Comparison of ENCODE assay signal across 8 cellular contexts in the genomic region with DNA sequence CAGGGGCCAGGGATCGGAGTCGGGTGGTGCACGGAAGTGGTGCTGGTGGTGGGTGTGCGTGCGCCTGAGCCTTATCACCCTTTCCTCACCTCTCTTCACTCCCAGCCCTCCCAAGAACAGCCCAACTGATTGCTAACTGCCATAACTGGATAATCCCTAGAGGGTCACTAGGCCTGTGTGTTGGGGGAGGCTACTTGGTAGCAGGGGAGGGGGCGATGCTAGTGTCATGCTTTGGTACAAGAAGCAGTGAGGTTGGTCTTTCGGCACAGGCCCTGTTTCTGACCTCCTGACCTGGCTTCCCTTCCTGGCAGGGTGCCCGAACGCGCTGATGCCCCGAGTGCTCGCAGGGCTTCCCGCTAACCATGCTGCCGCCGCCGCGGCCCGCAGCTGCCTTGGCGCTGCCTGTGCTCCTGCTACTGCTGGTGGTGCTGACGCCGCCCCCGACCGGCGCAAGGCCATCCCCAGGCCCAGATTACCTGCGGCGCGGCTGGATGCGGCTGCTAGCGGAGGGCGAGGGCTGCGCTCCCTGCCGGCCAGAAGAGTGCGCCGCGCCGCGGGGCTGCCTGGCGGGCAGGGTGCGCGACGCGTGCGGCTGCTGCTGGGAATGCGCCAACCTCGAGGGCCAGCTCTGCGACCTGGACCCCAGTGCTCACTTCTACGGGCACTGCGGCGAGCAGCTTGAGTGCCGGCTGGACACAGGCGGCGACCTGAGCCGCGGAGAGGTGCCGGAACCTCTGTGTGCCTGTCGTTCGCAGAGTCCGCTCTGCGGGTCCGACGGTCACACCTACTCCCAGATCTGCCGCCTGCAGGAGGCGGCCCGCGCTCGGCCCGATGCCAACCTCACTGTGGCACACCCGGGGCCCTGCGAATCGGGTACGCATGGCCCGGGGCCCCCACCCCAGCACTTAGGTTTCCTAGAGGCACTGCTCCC. TPM values are rescaled to one million over a fixed set of nuclear protein-coding genes. Genes with fewer than 3 reads are reported as not detected.
DNase-seq lines count a peak whose midpoint lies in the region; ATAC-seq and TF ChIP-seq lines count a peak whose summit lies in the region.

No MANE protein-coding gene starts in this region.

- H3F3A ChIP-seq in neural cell (ENCODE audit: insufficient read depth, low read length, poor library complexity, severe bottlenecking): peaks cover 3% of the 10 kb centered on the region

- ATAC-seq in GM19043 (IDR thresholded peaks at IDR 0.05; ENCODE audit: low read depth, unreplicated experiment) (peak; percentile 32), GM19467 (IDR thresholded peaks at IDR 0.05; ENCODE audit: unreplicated experiment) (no peak)

- TF ChIP-seq EP300 in esophagus muscularis mucosa (IDR thresholded peaks at IDR 0.05) (no peak), neural cell (conservative IDR thresholded peaks at IDR 0.05; ENCODE audit: poor library complexity, severe bottlenecking) (no peak)

- no peaks in the 10 kb centered on the region for H3K36me3 ChIP-seq in esophagus muscularis mucosa
- H3K36me3 ChIP-seq in neural cell (ENCODE audit: insufficient read depth, low read length): no peaks in the 10 kb centered on the region
- no peaks in the 10 kb centered on the region for H3K36me3 ChIP-seq in vagina

- peak overlapping the region; percentile 31 for H3K9ac ChIP-seq in neural cell (ENCODE audit: low read length)

- H3K79me2 ChIP-seq in neural cell (replicated peaks; ENCODE audit: insufficient read depth, low read length): no peaks in the 10 kb centered on the region

- peak; percentile 55 for TF ChIP-seq RAD21 in neural cell (conservative IDR thresholded peaks at IDR 0.05)

- peak; percentile 43 for TF ChIP-seq CTCF in AG09309 (IDR thresholded peaks at IDR 0.05; ENCODE audit: control insufficient read depth, insufficient read depth, low read depth, low read length, missing control alignments)
- TF ChIP-seq CTCF in esophagus muscularis mucosa (IDR thresholded peaks at IDR 0.05): peak; percentile 36 to 61 (median 53)
- TF ChIP-seq CTCF in neural cell (IDR thresholded peaks at IDR 0.05; ENCODE audit: poor library complexity, severe bottlenecking): peak; percentile 84
- TF ChIP-seq CTCF in vagina (IDR thresholded peaks at IDR 0.05): peak in 2 of 3 experiments; percentile 36 to 38

- peak overlapping the region; percentile 91 to 97 (median 94) for H3K27ac ChIP-seq in esophagus muscularis mucosa (replicated peaks in 1 of 4)
- H3K27ac ChIP-seq in neural cell (ENCODE audit: low read length): no peak overlapping the region
- H3K27ac ChIP-seq in vagina: peak overlapping the region; percentile 96

- intact Hi-C loops in esophagus muscularis mucosa (cut with DNase I) (no loop called here), vagina (cut with DNase I) (loop anchor here (1.0 to 5.0 kb wide), 2 partner anchors 20 to 70 kb away; no protein-coding TSS in a partner anchor)

- no peak overlapping the region for H2AFZ ChIP-seq in neural cell (ENCODE audit: low read depth, low read length)

- WGBS in esophagus muscularis mucosa: 22% methylated on average over 9 of the region's 72 CpGs

- H3K4me1 ChIP-seq in esophagus muscularis mucosa: peaks cover 48 to 71% (median 63%) of the 10 kb centered on the region in 4 donors
- peaks cover 55% of the 10 kb centered on the region for H3K4me1 ChIP-seq in vagina

- no peak overlapping the region for H3K4me2 ChIP-seq in neural cell (ENCODE audit: low read length)

- TF ChIP-seq POLR2A in esophagus muscularis mucosa (IDR thresholded peaks at IDR 0.05; ENCODE audit: low read depth): no peak
- no peak for TF ChIP-seq POLR2A in vagina (IDR thresholded peaks at IDR 0.05)

- H3K27me3 ChIP-seq in esophagus muscularis mucosa: peaks cover 0 to 55% (median 35%) of the 10 kb centered on the region in 4 donors
- H3K27me3 ChIP-seq in neural cell (ENCODE audit: insufficient read depth, low read depth, low read length): peaks cover 66% of the 10 kb centered on the region
- H3K27me3 ChIP-seq in vagina: no peaks in the 10 kb centered on the region

- no peak for DNase-seq in AG09309 (ENCODE audit: low read depth)
- DNase-seq in NCI-H2227 treated with DMSO at 0.1 percent for 48 hours (lab: John Stamatoyannopoulos, UW): peak; percentile 16
- DNase-seq in activated CD8-positive, alpha-beta memory T cell treated with anti-CD3 and anti-CD28 coated beads for 24 hours: peak; percentile 80
- no peak for DNase-seq in esophagus muscularis mucosa (ENCODE audit: extremely low spot score)
- DNase-seq in vagina (ENCODE audit: extremely low spot score in 2 of 2): no peak

- no peaks in the 10 kb centered on the region for H3K9me2 ChIP-seq in neural cell (ENCODE audit: insufficient read depth, low read length)

- H3K4me3 ChIP-seq in AG09309 (ENCODE audit: control insufficient read depth, low read depth, low read length): peak overlapping the region; percentile 88
- peak overlapping the region; percentile 69 to 82 (median 80) for H3K4me3 ChIP-seq in esophagus muscularis mucosa
- peak overlapping the region; percentile 56 for H3K4me3 ChIP-seq in neural cell (ENCODE audit: low read length)
- peak overlapping the region; percentile 68 to 84 for H3K4me3 ChIP-seq in vagina

- no peaks in the 10 kb centered on the region for H4K20me1 ChIP-seq in neural cell (ENCODE audit: insufficient read depth)

- H3K9me3 ChIP-seq in esophagus muscularis mucosa: no peaks in the 10 kb centered on the region
- no peaks in the 10 kb centered on the region for H3K9me3 ChIP-seq in neural cell (ENCODE audit: low read length)
- H3K9me3 ChIP-seq in vagina: no peaks in the 10 kb centered on the region

TF ChIP-seq in neural cell, 6 proteins besides CTCF, POLR2A, EP300 and RAD21:
- no peak for TF ChIP-seq MXI1 (conservative IDR thresholded peaks at IDR 0.05; ENCODE audit: poor library complexity, severe bottlenecking)
- peak; percentile 70 for TF ChIP-seq SMC3 (conservative IDR thresholded peaks at IDR 0.05; ENCODE audit: poor library complexity)

RNA-seq across cellular contexts. Expression of a gene that starts 0.7 kb away (rescaled TPM):
- total RNA-seq in esophagus muscularis mucosa (1 to 10 TPM; 1.0 to 4.0 (median 2.6) TPM), vagina (4.2 TPM)
- polyA plus RNA-seq in neural cell: 1.2 and 1.6 TPM in 2 replicates
- polyA minus RNA-seq in neural cell: 1.5 and 1.6 TPM in 2 replicates

RNA-seq across cellular contexts. Expression of a gene that starts 31.5 kb away (rescaled TPM):
- total RNA-seq in esophagus muscularis mucosa (10 to 100 TPM; 40.9 to 95.5 (median 76.1) TPM), vagina (95.0 TPM)
- polyA plus RNA-seq in neural cell: 52.1 and 56.5 TPM in 2 replicates
- 29.7 and 32.3 TPM in 2 replicates for polyA minus RNA-seq in neural cell

RNA-seq across cellular contexts. Expression of a gene that starts 31.6 kb away (rescaled TPM):
- total RNA-seq in esophagus muscularis mucosa (under 1 TPM; under 0.01 to 0.75 (median 0.39) TPM), vagina (1.5 TPM)
- 1.5 and 2.6 TPM in 2 replicates for polyA plus RNA-seq in neural cell
- 2.2 and 2.8 TPM in 2 replicates for polyA minus RNA-seq in neural cell

Comparison
In these comparisons a context has a peak if more than half of its experiments do, and no peak if none do; other contexts are left out.
1. DNase-seq: peak in NCI-H2227 treated with DMSO at 0.1 percent for 48 hours (single experiment) and activated CD8-positive, alpha-beta memory T cell treated with anti-CD3 and anti-CD28 coated beads for 24 hours (single experiment); none in AG09309 (single experiment), esophagus muscularis mucosa (single experiment) and vagina (0 of 2).
2. Peak in every context shown above with its lines, with median percentiles within 50 percentile points of each other: H3K4me3 ChIP-seq and CTCF ChIP-seq.